ENCODE assay signal across 8 cellular contexts in the genomic region with DNA sequence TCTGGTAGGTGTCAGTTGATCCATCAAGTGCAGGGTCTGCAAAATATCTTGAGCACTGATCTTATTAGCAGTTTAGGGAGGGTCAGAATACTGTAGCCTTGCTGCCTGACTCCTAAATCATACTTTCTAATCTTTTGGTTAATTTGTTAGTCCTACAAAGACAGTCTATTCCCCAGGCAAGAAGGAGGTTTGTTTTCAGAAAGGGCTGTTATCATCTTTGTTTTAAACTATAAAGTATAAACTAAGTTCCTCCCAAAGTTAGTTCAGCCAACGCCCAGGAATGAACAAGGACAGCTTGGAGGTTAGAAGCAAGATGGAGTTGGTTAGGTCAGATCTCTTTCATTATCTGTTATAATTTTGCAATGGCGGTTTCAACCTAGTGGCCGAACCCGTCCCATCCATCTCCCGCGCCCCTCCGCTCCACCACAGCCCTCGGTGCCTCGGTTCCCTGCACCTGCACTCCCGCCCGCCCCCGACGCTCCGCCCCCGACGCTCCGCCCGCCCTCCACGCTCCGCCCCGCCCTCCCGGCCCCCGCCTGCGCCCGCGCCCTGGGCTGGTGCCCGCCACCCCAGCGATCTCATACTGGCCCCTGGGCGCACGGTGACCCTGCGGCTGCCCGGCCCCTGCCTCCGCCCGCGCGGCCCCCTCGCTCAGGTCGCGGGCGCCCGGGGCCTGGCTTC. TPM values are rescaled to one million over a fixed set of nuclear protein-coding genes. Genes with fewer than 3 reads are reported as not detected.
A peak's percentile ranks its signal among the peaks of the same experiment; 100 is the strongest.
DNase-seq lines count a peak whose midpoint lies in the region; ATAC-seq, FAIRE-seq and TF ChIP-seq lines count a peak whose summit lies in the region.

A gene with protein sequence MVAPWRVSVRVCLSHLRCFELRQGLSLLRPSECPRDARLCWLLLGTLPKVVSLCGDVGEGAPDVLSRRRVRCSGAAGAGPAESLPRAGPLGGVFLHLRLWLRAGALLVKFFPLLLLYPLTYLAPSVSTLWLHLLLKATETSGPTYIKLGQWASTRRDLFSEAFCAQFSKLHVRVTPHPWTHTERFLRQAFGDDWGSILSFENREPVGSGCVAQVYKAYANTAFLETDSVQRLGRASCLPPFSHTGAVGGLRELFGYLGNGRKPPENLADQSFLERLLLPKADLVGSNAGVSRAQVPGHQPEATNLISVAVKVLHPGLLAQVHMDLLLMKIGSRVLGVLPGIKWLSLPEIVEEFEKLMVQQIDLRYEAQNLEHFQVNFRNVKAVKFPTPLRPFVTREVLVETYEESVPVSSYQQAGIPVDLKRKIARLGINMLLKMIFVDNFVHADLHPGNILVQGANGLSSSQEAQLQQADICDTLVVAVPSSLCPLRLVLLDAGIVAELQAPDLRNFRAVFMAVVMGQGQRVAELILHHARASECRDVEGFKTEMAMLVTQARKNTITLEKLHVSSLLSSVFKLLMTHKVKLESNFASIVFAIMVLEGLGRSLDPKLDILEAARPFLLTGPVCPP (plus strand): TSS at position 564 of the 681 bp plus-strand sequence. CDS start 386 bp downstream, outside the sequence.

- POLR2A ChIA-PET in T-cell (lab: Charles Lee) = no interaction called here
- POLR2A ChIA-PET in GM12878 (lab: Charles Lee) = interaction anchor here (1.4 kb wide), 1 partner anchor 14 kb away, joined by 3 read pairs; no protein-coding TSS in a partner anchor

- H3K36me3 ChIP-seq in HUES48 (ENCODE audit: control insufficient read depth, insufficient read depth, low read length) (no peaks in the 10 kb centered on the region), GM12878 (ENCODE audit: control insufficient read depth in 2 of 2, insufficient read depth in 2 of 2, low read length in 1 of 2) (no peaks in the 10 kb centered on the region), iPS-18a (ENCODE audit: control insufficient read depth, low read depth, low read length) (no peaks in the 10 kb centered on the region), skeletal muscle tissue (ENCODE audit: control insufficient read depth in 3 of 3, insufficient read depth in 3 of 3, low read length in 3 of 3) (no peaks in the 10 kb centered on the region)

- TF ChIP-seq CTCF in GM12878 (IDR thresholded peaks at IDR 0.05 in 2 of 3, conservative IDR thresholded peaks at IDR 0.05 in 1 of 3; ENCODE audit: control insufficient read depth in 2 of 3, extremely low read depth in 1 of 3, insufficient read depth in 1 of 3, low read depth in 3 of 3, low read length in 3 of 3) = no peak

- DNase-seq in DMS79 (lab: John Stamatoyannopoulos, UW) (peak; percentile 34), T-cell (peak in 27 of 34 experiments; percentile 18 to 71 (median 45)), GM12878 (ENCODE audit: low read depth, low spot score) (no peak)

- WGBS in GM12878 (ENCODE audit: insufficient coverage, insufficient replicate concordance, low lambda C conversion rate, missing lambda C conversion rate) = 3% methylated on average over 10 of the region's 41 CpGs

- H3K9me3 Mint-ChIP-seq in T-cell = no peaks in the 10 kb centered on the region

- intact Hi-C loops in GM12878 (cut with micrococcal nuclease; ENCODE audit: unreplicated experiment) = no loop called here

- H4K20me1 ChIP-seq in GM12878 (ENCODE audit: control insufficient read depth, insufficient read depth) = no peaks in the 10 kb centered on the region

- CTCF ChIA-PET in T-cell (lab: Charles Lee) = interaction anchor here in 1 of 2 donors (0.6 kb wide), 1 partner anchor 1462 kb away, joined by 4 read pairs; no protein-coding TSS in a partner anchor
- CTCF ChIA-PET in GM12878 (lab: Yijun Ruan, JAX) = interaction anchor here (4.6 to 5.6 kb wide), 2 partner anchors 138 to 340 kb away, joined by 46 to 88 read pairs; partner anchors contain the start of gene MRPS33

- H3K4me1 Mint-ChIP-seq in T-cell = peaks cover 22 to 40% (median 35%) of the 10 kb centered on the region in 3 donors

- H3K4me3 ChIP-seq in HUES48 (ENCODE audit: low read depth, low read length) (peak within 1 kb of the TSS; percentile 87), GM12878 (peak within 1 kb of the TSS; percentile 82), iPS-18a (ENCODE audit: low read length) (peak within 1 kb of the TSS; percentile 64), skeletal muscle tissue (ENCODE audit: low read length in 3 of 3) (peak within 1 kb of the TSS; percentile 67 to 83 (median 83))

- TF ChIP-seq RAD21 in GM12878 (IDR thresholded peaks at IDR 0.05; ENCODE audit: insufficient read depth, low read depth, low read length) = no peak

- FAIRE-seq in GM12878 (lab: Jason Lieb, UNC) = no peak

- H3K27me3 Mint-ChIP-seq in T-cell = no peaks in the 10 kb centered on the region

- no peaks in the 10 kb centered on the region; the same call in 1 of the 2 replicates for H3K79me2 ChIP-seq in GM12878 (ENCODE audit: control insufficient read depth, insufficient read depth, low read length)

- H3K36me3 Mint-ChIP-seq in T-cell = peaks cover 14% of the 10 kb centered on the region

- no peak within 1 kb of the TSS for H3K27ac ChIP-seq in HUES48 (ENCODE audit: low read depth, low read length)
- H3K27ac ChIP-seq in GM12878 (ENCODE audit: control insufficient read depth, insufficient read depth) = peak within 1 kb of the TSS; percentile 65
- H3K27ac ChIP-seq in iPS-18a (ENCODE audit: low read length) = no peak within 1 kb of the TSS
- H3K27ac ChIP-seq in skeletal muscle tissue (ENCODE audit: low read depth, low read length) = peak within 1 kb of the TSS; percentile 12

- H2AFZ ChIP-seq in GM12878 (ENCODE audit: control insufficient read depth, low read depth, low read length) = peak within 1 kb of the TSS; percentile 86

- H3K27me3 ChIP-seq in HUES48 (ENCODE audit: control insufficient read depth, insufficient read depth, low read length) (peaks cover 8% of the 10 kb centered on the region), GM12878 (replicated peaks in 1 of 2; ENCODE audit: control insufficient read depth in 2 of 2, insufficient read depth in 2 of 2, low read length in 1 of 2) (no peaks in the 10 kb centered on the region), iPS-18a (ENCODE audit: control insufficient read depth, insufficient read depth, low read length) (peaks cover 20% of the 10 kb centered on the region), skeletal muscle tissue (ENCODE audit: control insufficient read depth in 3 of 3, insufficient read depth in 3 of 3, low read length in 3 of 3) (no peaks in the 10 kb centered on the region)

- peak within 1 kb of the TSS; percentile 89 to 95 for H3K27ac Mint-ChIP-seq in T-cell

- ATAC-seq in GM21360 (IDR thresholded peaks at IDR 0.05; ENCODE audit: unreplicated experiment) = peak; percentile 42
- peak; percentile 75 to 79 (median 76) for ATAC-seq in T-cell (replicated peaks in 1 of 4)
- ATAC-seq in GM12878 = peak; percentile 64
- no peak for ATAC-seq in GM21526 (IDR thresholded peaks at IDR 0.05; ENCODE audit: low FRiP score, unreplicated experiment)

- H3K4me1 ChIP-seq in HUES48 (ENCODE audit: control insufficient read depth, insufficient read depth, low read length) = peaks cover 10% of the 10 kb centered on the region; the same call in 1 of the 2 replicates
- H3K4me1 ChIP-seq in GM12878 (ENCODE audit: control insufficient read depth, insufficient read depth, low read length) = peaks cover 39% of the 10 kb centered on the region
- H3K4me1 ChIP-seq in iPS-18a (ENCODE audit: control insufficient read depth, low read depth, low read length) = peaks cover 6% of the 10 kb centered on the region
- peaks cover 19 to 33% (median 22%) of the 10 kb centered on the region in 3 donors for H3K4me1 ChIP-seq in skeletal muscle tissue (ENCODE audit: control insufficient read depth in 3 of 3, insufficient read depth in 3 of 3, low read length in 3 of 3)

- RAD21 ChIA-PET in GM12878 (lab: Charles Lee; ENCODE audit: unreplicated experiment) = interaction anchor here (1.0 kb wide), 1 partner anchor 155 kb away, joined by 3 read pairs; no protein-coding TSS in a partner anchor

- peak within 1 kb of the TSS; percentile 83 to 89 (median 86) for H3K4me3 Mint-ChIP-seq in T-cell

- no peak for TF ChIP-seq POLR2A in GM12878 (IDR thresholded peaks at IDR 0.05; ENCODE audit: low read depth, low read length)

- H3K4me2 ChIP-seq in GM12878 (ENCODE audit: control insufficient read depth, insufficient read depth) = peak within 1 kb of the TSS; percentile 98

- SMC1A ChIA-PET in GM12878 (lab: Charles Lee; ENCODE audit: uncharacterized antibody, unreplicated experiment) = interaction anchor here (4.8 kb wide), 1 partner anchor 139 kb away, joined by 33 read pairs; no protein-coding TSS in a partner anchor

- BruUV-seq in GM12878 (replicated peaks; lab: Mats Ljungman, UMichigan) = no TSS peak

- TF ChIP-seq EP300 in GM12878 (IDR thresholded peaks at IDR 0.05; ENCODE audit: borderline replicate concordance in 1 of 2, control insufficient read depth in 1 of 2, low read depth in 2 of 2, low read length in 2 of 2) = no peak

- in situ Hi-C loops in GM12878 (cut with MboI) = loop anchor here (10.0 kb wide), 1 partner anchor 342 kb away; the partner anchor contains the start of gene MRPS33

- H3K9ac ChIP-seq in HUES48 (ENCODE audit: low read depth, low read length) = no peak within 1 kb of the TSS
- peak within 1 kb of the TSS; percentile 76 for H3K9ac ChIP-seq in GM12878 (ENCODE audit: control insufficient read depth, insufficient read depth, low read length)
- H3K9ac ChIP-seq in iPS-18a (ENCODE audit: low read length) = peak within 1 kb of the TSS; percentile 31
- peak within 1 kb of the TSS; percentile 68 to 85 (median 77) for H3K9ac ChIP-seq in skeletal muscle tissue (ENCODE audit: low read depth in 1 of 3, low read length in 3 of 3)

- H3K9me3 ChIP-seq in HUES48 (ENCODE audit: control insufficient read depth, insufficient read depth, low read length) = no peaks in the 10 kb centered on the region
- no peaks in the 10 kb centered on the region for H3K9me3 ChIP-seq in GM12878 (replicated peaks; ENCODE audit: control insufficient read depth, insufficient read depth, low read length)
- H3K9me3 ChIP-seq in iPS-18a (ENCODE audit: control insufficient read depth, low read depth, low read length) = no peaks in the 10 kb centered on the region
- no peaks in the 10 kb centered on the region for H3K9me3 ChIP-seq in skeletal muscle tissue (ENCODE audit: control insufficient read depth in 3 of 3, low read length in 3 of 3)

RNA-seq across cellular contexts. Expression of the gene that starts here (rescaled TPM):
- total RNA-seq in T-cell = 10 to 100 TPM; 16.3 to 23.3 (median 20.2) TPM
- 17.5 and 20.1 TPM in 2 replicates for total RNA-seq in GM12878 (2013; cell fraction: nucleolus; rRNA removed)
- 18.1 and 18.7 TPM in 2 replicates for total RNA-seq in GM12878 (2014; rRNA removed)
- total RNA-seq in GM12878 (2014; rRNA removed; fragmentation: Illumina TruSeq; extraction: Trizol) = 14.8 and 15.3 TPM in 2 replicates
- total RNA-seq in GM12878 (2021) = 19.4 and 20.1 TPM in 2 replicates
- polyA plus RNA-seq in GM12878 (2011; ENCODE audit: low read depth) = 6.8 TPM
- polyA plus RNA-seq in GM12878 (2011; rRNA removed) = 9.9 and 13.8 TPM in 2 replicates
- 12.5 and 15.9 TPM in 2 replicates for polyA plus RNA-seq in GM12878 (2011; cell fraction: cytosol; rRNA removed)
- 9.0 and 10.0 TPM in 2 replicates for polyA plus RNA-seq in GM12878 (2011; cell fraction: nucleus; rRNA removed)
- 11.7 and 14.9 TPM in 2 replicates for polyA plus RNA-seq in GM12878 (2012)
- 8.0 and 9.7 TPM in 2 replicates for polyA plus RNA-seq in GM12878 (2014; fragmentation: Illumina TruSeq; extraction: Trizol)
- polyA plus RNA-seq in GM12878 (2014; fragmentation: Nextera tagmentation; extraction: Ambion mirVana) = 1 to 10 TPM in 1 of 2 experiments, under 1 TPM in 1; 0.52 to 2.2 TPM
- 14.1 and 14.7 TPM in 2 replicates for polyA plus RNA-seq in GM12878 (2014; rRNA removed)
- polyA plus RNA-seq in GM12878 (2016; fragmentation: Nextera tagmentation; extraction: Ambion mirVana) = 10 to 100 TPM in 1 of 2 experiments, 1 to 10 TPM in 1; 9.0 to 12.4 TPM
- polyA minus RNA-seq in GM12878 (2011; rRNA and poly(A)+ RNA removed) = 15.9 and 24.4 TPM in 2 replicates
- 5.7 and 7.0 TPM in 2 replicates for polyA minus RNA-seq in GM12878 (2011; cell fraction: cytosol; rRNA and poly(A)+ RNA removed)
- polyA minus RNA-seq in GM12878 (2011; cell fraction: nucleus; rRNA and poly(A)+ RNA removed) = 5.9 and 8.1 TPM in 2 replicates
- total RNA-seq in skeletal muscle tissue = 15.1 TPM

Comparison
In these comparisons a context has a peak if more than half of its experiments do, and no peak if none do; other contexts are left out.
1. H3K27ac ChIP-seq: peak in GM12878 (single experiment) and skeletal muscle tissue (single experiment); none in HUES48 (single experiment) and iPS-18a (single experiment).
2. Peak in every context shown above with its lines, with median percentiles within 50 percentile points of each other: H3K4me3 ChIP-seq.